ENCODE assay signal across 8 cellular contexts in genomic region chr1:165598676-165599059, GRCh38. TPM values are rescaled to one million over a fixed set of nuclear protein-coding genes. Genes with fewer than 3 reads are reported as not detected.
DNase-seq lines count a peak whose midpoint lies in the region; ATAC-seq and TF ChIP-seq lines count a peak whose summit lies in the region.

No MANE protein-coding gene starts in this region.

- POLR2A ChIA-PET in activated CD4-positive, alpha-beta T cell treated with anti-CD3 and anti-CD28 coated beads for 36 hours (lab: Charles Lee): interaction anchor here (0.7 to 1.2 kb wide), 3 partner anchors 32 to 230 kb away, joined by 3 to 6 read pairs (median 6); no protein-coding TSS in a partner anchor
- POLR2A ChIA-PET in WTC11 (lab: Charles Lee): interaction anchor here (0.7 kb wide), 1 partner anchor 12 kb away, joined by 3 read pairs; no protein-coding TSS in a partner anchor

- intact Hi-C loops in activated CD4-positive, alpha-beta T cell treated with anti-CD3 and anti-CD28 coated beads for 36 hours (cut with DNase I, micrococcal nuclease): loop anchor here (1.0 to 10.0 kb wide), 9 partner anchors 32 to 886 kb away; partner anchors contain the start of genes ALDH9A1 (in 2 of the 2), TMCO1 (in 2 of the 2), MGST3 (in 1 of the 2) and UCK2 (in 1 of the 2)

- peaks cover 21% of the 10 kb centered on the region for H3K27me3 Mint-ChIP-seq in activated CD4-positive, alpha-beta T cell treated with anti-CD3 and anti-CD28 coated beads for 36 hours
- peaks cover 12% of the 10 kb centered on the region for H3K27me3 Mint-ChIP-seq in WTC11 (ENCODE audit: low read depth)
- peaks cover 2% of the 10 kb centered on the region for H3K27me3 Mint-ChIP-seq in stimulated activated memory B cell treated with anti-CD40 and anti-IgM and Interleukin-4, amounts not matched to agents 10 μg/mL and 1 μg/mL and 100 μg/mL, for 72 hours

- H3K27me3 ChIP-seq in iPS DF 6.9 (ENCODE audit: control insufficient read depth, insufficient read depth, low read length): no peaks in the 10 kb centered on the region; the same call in 1 of the 2 replicates

- TF ChIP-seq CTCF in WTC11 (IDR thresholded peaks at IDR 0.05): no peak

- no peaks in the 10 kb centered on the region for H3K36me3 ChIP-seq in iPS DF 6.9 (ENCODE audit: control insufficient read depth, insufficient read depth, low read length)

- no peaks in the 10 kb centered on the region for H3K9me3 ChIP-seq in iPS DF 6.9 (ENCODE audit: control insufficient read depth, insufficient read depth, low read length)

- no peak for ATAC-seq in activated CD4-positive, alpha-beta T cell treated with anti-CD3 and anti-CD28 coated beads for 36 hours
- ATAC-seq in WTC11 (peak; percentile 38), HG02642 (IDR thresholded peaks at IDR 0.05; ENCODE audit: poor library complexity, unreplicated experiment) (no peak)
- ATAC-seq in stimulated activated memory B cell treated with anti-CD40 and anti-IgM and Interleukin-4, amounts not matched to agents 10 μg/mL and 1 μg/mL and 100 μg/mL, for 72 hours: peak; percentile 44

- DNase-seq in activated CD4-positive, alpha-beta T cell treated with anti-CD3 and anti-CD28 coated beads for 36 hours: no peak
- DNase-seq in activated CD4-positive, alpha-beta T cell treated with anti-CD3 and anti-CD28 coated beads, Interleukin-2, amount 50 U/mL, for 1 hour: no peak
- DNase-seq in WTC11 (ENCODE audit: low spot score) (no peak), iPS DF 6.9 (ENCODE audit: low read depth, low spot score) (no peak), 8988T (no peak)
- DNase-seq in effector CD4-positive, alpha-beta T cell: no peak

- peak overlapping the region; percentile 92 for H3K27ac Mint-ChIP-seq in activated CD4-positive, alpha-beta T cell treated with anti-CD3 and anti-CD28 coated beads for 36 hours
- H3K27ac Mint-ChIP-seq in WTC11: peak overlapping the region; percentile 85
- peak overlapping the region; percentile 75 for H3K27ac Mint-ChIP-seq in stimulated activated memory B cell treated with anti-CD40 and anti-IgM and Interleukin-4, amounts not matched to agents 10 μg/mL and 1 μg/mL and 100 μg/mL, for 72 hours

- H3K4me1 ChIP-seq in iPS DF 6.9 (ENCODE audit: control insufficient read depth, insufficient read depth, low read length): no peaks in the 10 kb centered on the region

- H3K36me3 Mint-ChIP-seq in activated CD4-positive, alpha-beta T cell treated with anti-CD3 and anti-CD28 coated beads for 36 hours (ENCODE audit: low read depth): no peaks in the 10 kb centered on the region
- no peaks in the 10 kb centered on the region for H3K36me3 Mint-ChIP-seq in WTC11
- no peaks in the 10 kb centered on the region for H3K36me3 Mint-ChIP-seq in stimulated activated memory B cell treated with anti-CD40 and anti-IgM and Interleukin-4, amounts not matched to agents 10 μg/mL and 1 μg/mL and 100 μg/mL, for 72 hours

- H3K4me3 ChIP-seq in iPS DF 6.9 (ENCODE audit: low read length): peak overlapping the region; percentile 72; the same call in 1 of the 2 replicates

- peaks cover 31% of the 10 kb centered on the region for H3K4me1 Mint-ChIP-seq in activated CD4-positive, alpha-beta T cell treated with anti-CD3 and anti-CD28 coated beads for 36 hours
- peaks cover 28% of the 10 kb centered on the region for H3K4me1 Mint-ChIP-seq in WTC11
- H3K4me1 Mint-ChIP-seq in stimulated activated memory B cell treated with anti-CD40 and anti-IgM and Interleukin-4, amounts not matched to agents 10 μg/mL and 1 μg/mL and 100 μg/mL, for 72 hours: peaks cover 41% of the 10 kb centered on the region

- WGBS in iPS DF 6.9 (ENCODE audit: insufficient coverage, insufficient read length): 100% methylated on average over 1 of the region's 3 CpGs

- H3K9me3 Mint-ChIP-seq in activated CD4-positive, alpha-beta T cell treated with anti-CD3 and anti-CD28 coated beads for 36 hours (ENCODE audit: low read depth): no peaks in the 10 kb centered on the region
- H3K9me3 Mint-ChIP-seq in WTC11: no peaks in the 10 kb centered on the region
- no peaks in the 10 kb centered on the region for H3K9me3 Mint-ChIP-seq in stimulated activated memory B cell treated with anti-CD40 and anti-IgM and Interleukin-4, amounts not matched to agents 10 μg/mL and 1 μg/mL and 100 μg/mL, for 72 hours

- peak overlapping the region; percentile 84 for H3K4me3 Mint-ChIP-seq in activated CD4-positive, alpha-beta T cell treated with anti-CD3 and anti-CD28 coated beads for 36 hours
- H3K4me3 Mint-ChIP-seq in WTC11: peak overlapping the region; percentile 95
- peak overlapping the region; percentile 81 for H3K4me3 Mint-ChIP-seq in stimulated activated memory B cell treated with anti-CD40 and anti-IgM and Interleukin-4, amounts not matched to agents 10 μg/mL and 1 μg/mL and 100 μg/mL, for 72 hours

- CTCF ChIA-PET in activated CD4-positive, alpha-beta T cell treated with anti-CD3 and anti-CD28 coated beads for 36 hours (lab: Charles Lee): interaction anchor here (0.8 to 11.4 kb wide), 12 partner anchors 24 to 326 kb away, joined by 3 to 150 read pairs (median 5); partner anchors contain the start of gene ALDH9A1
- CTCF ChIA-PET in WTC11 (lab: Charles Lee): interaction anchor here (0.9 to 2.6 kb wide), 6 partner anchors 12 to 231 kb away, joined by 4 to 11 read pairs (median 5); partner anchors contain the start of gene MGST3

- no peak overlapping the region for H3K27ac ChIP-seq in iPS DF 6.9 (ENCODE audit: low read length)

TF ChIP-seq in WTC11, 78 proteins besides CTCF, POLR2A, EP300 and RAD21 (continues in another document):
- TF ChIP-seq ZNF396 (CRISPR knock-in tag; IDR thresholded peaks at IDR 0.05; ENCODE audit: borderline replicate concordance): no peak
- no peak for TF ChIP-seq RELA (CRISPR knock-in tag; IDR thresholded peaks at IDR 0.05; ENCODE audit: borderline replicate concordance)
- no peak for TF ChIP-seq IRF1 (CRISPR knock-in tag; IDR thresholded peaks at IDR 0.05)
- no peak for TF ChIP-seq ZNF671 (CRISPR knock-in tag; IDR thresholded peaks at IDR 0.05)
- no peak for TF ChIP-seq NR2C2 (CRISPR knock-in tag; IDR thresholded peaks at IDR 0.05)
- no peak for TF ChIP-seq CREB1 (CRISPR knock-in tag; IDR thresholded peaks at IDR 0.05)
- TF ChIP-seq ZNF281 (CRISPR knock-in tag; IDR thresholded peaks at IDR 0.05): no peak
- no peak for TF ChIP-seq ERG (CRISPR knock-in tag; IDR thresholded peaks at IDR 0.05)
- no peak for TF ChIP-seq ZBTB43 (CRISPR knock-in tag; IDR thresholded peaks at IDR 0.05)

RNA-seq across cellular contexts. Expression of gene MGST3, which starts 32.4 kb away (rescaled TPM):
- 10 to 100 TPM; 49.1 to 52.1 TPM for total RNA-seq in activated CD4-positive, alpha-beta T cell treated with anti-CD3 and anti-CD28 coated beads for 36 hours
- total RNA-seq in WTC11 (2021): 120 to 137 TPM (median 124 TPM) in 3 replicates

RNA-seq across cellular contexts. Expression of gene LRRC52, which starts 54.9 kb away (rescaled TPM):
- not detected for total RNA-seq in activated CD4-positive, alpha-beta T cell treated with anti-CD3 and anti-CD28 coated beads for 36 hours
- 0.14 TPM in 1 of 3 replicates, not detected in the others for total RNA-seq in WTC11 (2021)

Comparison
In these comparisons a context has a peak if more than half of its experiments do, and no peak if none do; other contexts are left out.
1. ATAC-seq: peak in WTC11 (single experiment) and stimulated activated memory B cell treated with anti-CD40 and anti-IgM and Interleukin-4, amounts not matched to agents 10 μg/mL and 1 μg/mL and 100 μg/mL, for 72 hours (single experiment); none in activated CD4-positive, alpha-beta T cell treated with anti-CD3 and anti-CD28 coated beads for 36 hours (single experiment) and HG02642 (single experiment).
2. Peak in every context shown above with its lines, with median percentiles within 50 percentile points of each other: H3K27ac Mint-ChIP-seq and H3K4me3 Mint-ChIP-seq.